In genomic region chr15:56208641-56209155, GRCh38 we compare ENCODE assay signal across 13 cellular contexts. TPM values are rescaled to one million over a fixed set of nuclear protein-coding genes. Genes with fewer than 3 reads are reported as not detected.
DNase-seq lines count a peak whose midpoint lies in the region; ATAC-seq and TF ChIP-seq lines count a peak whose summit lies in the region.
"Had no signal": no experiment of that assay in that cellular context is flagged by ENCODE, and none has a peak within 500 bp of the region (broad histone marks: within the 10 kb centered on the region; RNA-seq: fewer than 3 reads in every experiment).

No MANE protein-coding gene starts in this region.

- no peak overlapping the region for H2AFZ ChIP-seq in OCI-LY1 (ENCODE audit: low read length)

- no peak for DNase-seq in activated T-cell treated with anti-CD3 and anti-CD28 coated beads, Interleukin-2, amount 50 U/mL, for 24 hours
- DNase-seq in activated T-cell treated with anti-CD3 and anti-CD28 coated beads, Interleukin-2, amount 50 U/mL, for 1 hour: no peak
- DNase-seq in endothelial cell (ENCODE audit: low spot score) (no peak), germinal center (ENCODE audit: low spot score) (no peak), left cardiac atrium (no peak), DMS 273 (lab: John Stamatoyannopoulos, UW; ENCODE audit: unreplicated experiment) (no peak)
- no peak for DNase-seq in stimulated activated naive CD8-positive, alpha-beta T cell treated with anti-CD3 and anti-CD28 coated beads, Interleukin-15, Interleukin-2, amounts not matched to agents 100 U/mL and 50 U/mL, for 24 hours
- DNase-seq: activated naive CD4-positive, alpha-beta T cell; MG63; pancreas; stimulated activated CD8-positive, alpha-beta memory T cell treated with anti-CD3 and anti-CD28 coated beads, Interleukin-4, amount 100 ng/mL, for 48 hours had no signal

- H3K36me3 ChIP-seq in OCI-LY1 (ENCODE audit: insufficient read depth, low read length): peaks cover 19% of the 10 kb centered on the region
- H3K36me3 ChIP-seq: esophagus muscularis mucosa, pancreas had no signal

- peaks cover 41% of the 10 kb centered on the region for H3K4me1 ChIP-seq in OCI-LY1 (ENCODE audit: insufficient read depth, low read length, severe bottlenecking)

- H3K9me3 ChIP-seq in OCI-LY1 (ENCODE audit: low read length): peaks cover 8% of the 10 kb centered on the region; the same call in 1 of the 2 replicates
- H3K9me3 ChIP-seq: pancreas had no signal

- peaks cover 23% of the 10 kb centered on the region for H3K9me3 Mint-ChIP-seq in activated T-cell treated with anti-CD3 and anti-CD28 coated beads, Interleukin-2, amount 50 U/mL, for 24 hours
- no peaks in the 10 kb centered on the region for H3K9me3 Mint-ChIP-seq in endothelial cell (ENCODE audit: unreplicated experiment)

- H3K9me2 ChIP-seq in OCI-LY1 (ENCODE audit: low read depth, low read length): no peaks in the 10 kb centered on the region

- ATAC-seq in stimulated activated naive CD8-positive, alpha-beta T cell treated with anti-CD3 and anti-CD28 coated beads, Interleukin-15, Interleukin-2, amounts not matched to agents 100 U/mL and 50 U/mL, for 24 hours: peak; percentile 41
- ATAC-seq in left cardiac atrium: no peak
- ATAC-seq: pancreas had no signal

- peak overlapping the region; percentile 75 for H3K27ac Mint-ChIP-seq in activated T-cell treated with anti-CD3 and anti-CD28 coated beads, Interleukin-2, amount 50 U/mL, for 24 hours
- H3K27ac Mint-ChIP-seq in endothelial cell (ENCODE audit: unreplicated experiment): peak overlapping the region; percentile 7

- no peaks in the 10 kb centered on the region for H4K20me1 ChIP-seq in OCI-LY1 (ENCODE audit: insufficient read depth, low read length)

- peaks cover 26% of the 10 kb centered on the region for H3K36me3 Mint-ChIP-seq in activated T-cell treated with anti-CD3 and anti-CD28 coated beads, Interleukin-2, amount 50 U/mL, for 24 hours (ENCODE audit: low read depth)
- peaks cover 14% of the 10 kb centered on the region for H3K36me3 Mint-ChIP-seq in endothelial cell (ENCODE audit: low read depth, unreplicated experiment)

- H3K4me3 ChIP-seq in OCI-LY1 (ENCODE audit: low read depth, low read length, poor library complexity, severe bottlenecking): no peak overlapping the region
- H3K4me3 ChIP-seq: esophagus muscularis mucosa, MG63, pancreas had no signal

- TF ChIP-seq CTCF in OCI-LY1 (IDR thresholded peaks at IDR 0.05; ENCODE audit: low read length) (no peak), endothelial cell (IDR thresholded peaks at IDR 0.05; ENCODE audit: unreplicated experiment) (no peak)

- no peaks in the 10 kb centered on the region for H3F3A ChIP-seq in OCI-LY1 (ENCODE audit: insufficient read depth, low read length)

- H3K79me2 ChIP-seq in OCI-LY1 (ENCODE audit: insufficient read depth, low read length): peaks cover 94% of the 10 kb centered on the region

- H3K27ac ChIP-seq in OCI-LY1 (ENCODE audit: low read depth, low read length, poor library complexity, severe bottlenecking): peak overlapping the region; percentile 46
- H3K27ac ChIP-seq: esophagus muscularis mucosa, pancreas had no signal

- peak overlapping the region; percentile 23; the same call in 1 of the 2 replicates for H3K4me2 ChIP-seq in OCI-LY1 (ENCODE audit: low read length)

- intact Hi-C loops in left cardiac atrium (cut with DNase I): no loop called here

- no peak overlapping the region for H3K4me3 Mint-ChIP-seq in activated T-cell treated with anti-CD3 and anti-CD28 coated beads, Interleukin-2, amount 50 U/mL, for 24 hours
- H3K4me3 Mint-ChIP-seq in endothelial cell (ENCODE audit: unreplicated experiment): no peak overlapping the region

- H3K4me1 Mint-ChIP-seq in activated T-cell treated with anti-CD3 and anti-CD28 coated beads, Interleukin-2, amount 50 U/mL, for 24 hours (ENCODE audit: low read depth): peaks cover 61% of the 10 kb centered on the region
- peaks cover 13% of the 10 kb centered on the region for H3K4me1 Mint-ChIP-seq in endothelial cell (ENCODE audit: unreplicated experiment)

- H3K9ac ChIP-seq in OCI-LY1 (ENCODE audit: low read length): no peak overlapping the region

- no peaks in the 10 kb centered on the region for H3K27me3 ChIP-seq in OCI-LY1 (ENCODE audit: insufficient read depth, low read length)
- H3K27me3 ChIP-seq: esophagus muscularis mucosa, MG63, pancreas had no signal

- no peaks in the 10 kb centered on the region for H3K27me3 Mint-ChIP-seq in activated T-cell treated with anti-CD3 and anti-CD28 coated beads, Interleukin-2, amount 50 U/mL, for 24 hours
- peaks cover 2% of the 10 kb centered on the region for H3K27me3 Mint-ChIP-seq in endothelial cell (ENCODE audit: unreplicated experiment)

RNA-seq across cellular contexts. Expression of gene RFX7, which starts 35.0 kb away (rescaled TPM):
- total RNA-seq in endothelial cell (ENCODE audit: unreplicated experiment): 37.7 TPM
- total RNA-seq in left cardiac atrium: 1 to 10 TPM; 5.6 to 8.2 TPM
